28 cellular contexts compared by ENCODE assay signal in the genomic region with DNA sequence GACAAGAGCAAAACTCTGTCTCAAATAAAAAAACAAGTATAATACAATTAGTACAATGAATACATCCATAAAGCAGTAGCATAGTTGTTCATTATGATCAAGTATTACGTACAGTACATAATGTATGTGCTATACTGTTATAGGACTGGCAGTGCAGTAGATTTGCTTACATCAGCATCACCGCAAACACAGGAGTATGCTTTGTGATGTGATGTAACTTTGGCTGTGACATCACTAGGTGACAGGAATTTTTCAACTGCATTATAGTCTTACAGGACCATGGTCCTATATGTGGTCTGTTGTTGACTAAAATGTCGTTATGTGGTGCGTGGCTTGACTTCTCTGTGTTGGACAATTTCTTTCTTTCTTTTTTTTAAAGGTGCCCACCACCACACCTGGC. TPM values are rescaled to one million over a fixed set of nuclear protein-coding genes. Genes with fewer than 3 reads are reported as not detected.
DNase-seq lines count a peak whose midpoint lies in the region; ATAC-seq lines count a peak whose summit lies in the region.
"Had no signal": no experiment of that assay in that cellular context is flagged by ENCODE, and none has a peak within 500 bp of the region (broad histone marks: within the 10 kb centered on the region; RNA-seq: fewer than 3 reads in every experiment).

No MANE protein-coding gene starts in this region.

- H3K36me3 ChIP-seq in CD8-positive, alpha-beta memory T cell (ENCODE audit: insufficient read depth, low read length) = no peaks in the 10 kb centered on the region
- H3K36me3 ChIP-seq: MG63 had no signal

- H3K27ac ChIP-seq in CD8-positive, alpha-beta memory T cell (ENCODE audit: low read depth, low read length) = no peak overlapping the region
- H3K27ac ChIP-seq: 22Rv1, GM23248 had no signal

- H3K4me1 Mint-ChIP-seq in activated T-cell treated with anti-CD3 and anti-CD28 coated beads, Interleukin-2, amount 50 U/mL, for 24 hours (ENCODE audit: low read depth) = peaks cover 63% of the 10 kb centered on the region
- H3K4me1 Mint-ChIP-seq in CD8-positive, alpha-beta memory T cell = peaks cover 53 to 94% (median 85%) of the 10 kb centered on the region in 3 donors
- peaks cover 49% of the 10 kb centered on the region for H3K4me1 Mint-ChIP-seq in T-helper 17 cell
- H3K4me1 Mint-ChIP-seq in stimulated activated effector memory CD8-positive, alpha-beta T cell treated with anti-CD3 and anti-CD28 coated beads, Interleukin-12 subunit alpha, Interleukin-12 subunit beta, amount 100 ng/mL, for 72 hours = peaks cover 72% of the 10 kb centered on the region

- no peak overlapping the region for H3K4me3 ChIP-seq in CD8-positive, alpha-beta memory T cell (ENCODE audit: low read length)
- H3K4me3 ChIP-seq: GM12878, GM23248, MG63 had no signal

- peaks cover 27% of the 10 kb centered on the region for H3K36me3 Mint-ChIP-seq in activated T-cell treated with anti-CD3 and anti-CD28 coated beads, Interleukin-2, amount 50 U/mL, for 24 hours (ENCODE audit: low read depth)
- peaks cover 0 to 29% (median 1%) of the 10 kb centered on the region in 3 donors for H3K36me3 Mint-ChIP-seq in CD8-positive, alpha-beta memory T cell
- no peaks in the 10 kb centered on the region for H3K36me3 Mint-ChIP-seq in T-helper 17 cell (ENCODE audit: low read depth)
- H3K36me3 Mint-ChIP-seq in stimulated activated effector memory CD8-positive, alpha-beta T cell treated with anti-CD3 and anti-CD28 coated beads, Interleukin-12 subunit alpha, Interleukin-12 subunit beta, amount 100 ng/mL, for 72 hours = peaks cover 70% of the 10 kb centered on the region

- DNase-seq in activated T-cell treated with anti-CD3 and anti-CD28 coated beads, Interleukin-2, amount 50 U/mL, for 24 hours = no peak
- DNase-seq in activated T-cell treated with anti-CD3 and anti-CD28 coated beads, Interleukin-2, amount 50 U/mL, for 1 hour = no peak
- no peak for DNase-seq in CD8-positive, alpha-beta memory T cell
- DNase-seq in T-helper 17 cell (no peak), NCI-H2081 (lab: John Stamatoyannopoulos, UW) (no peak), NCI-H2107 treated with DMSO at 0.1 percent for 48 hours (lab: John Stamatoyannopoulos, UW; ENCODE audit: unreplicated experiment) (no peak)
- no peak for DNase-seq in stimulated activated effector memory CD8-positive, alpha-beta T cell treated with anti-CD3 and anti-CD28 coated beads, Interleukin-12 subunit alpha, Interleukin-12 subunit beta, amount 100 ng/mL, for 72 hours (ENCODE audit: low spot score in 2 of 2)
- DNase-seq: ACHN, DMS 273 treated with DMSO at 0.1 percent for 48 hours, DMS79, EL, GDM1, GM23248, H7, KG1, MG63, NCI-H1417, NCI-H1694, NCI-H2029 treated with DMSO at 0.1 percent for 48 hours, NCI-H2171, NCI-H226, NCI-H510A, NCI-H69, SK-N-SH, SW 1271 had no signal

- CTCF ChIA-PET in CD8-positive, alpha-beta memory T cell (lab: Charles Lee) = no interaction called here

- no peak overlapping the region for H3K4me3 Mint-ChIP-seq in activated T-cell treated with anti-CD3 and anti-CD28 coated beads, Interleukin-2, amount 50 U/mL, for 24 hours
- no peak overlapping the region for H3K4me3 Mint-ChIP-seq in CD8-positive, alpha-beta memory T cell
- no peak overlapping the region for H3K4me3 Mint-ChIP-seq in T-helper 17 cell
- H3K4me3 Mint-ChIP-seq in stimulated activated effector memory CD8-positive, alpha-beta T cell treated with anti-CD3 and anti-CD28 coated beads, Interleukin-12 subunit alpha, Interleukin-12 subunit beta, amount 100 ng/mL, for 72 hours = no peak overlapping the region

- ATAC-seq in T-helper 17 cell (no peak), GM19351 (IDR thresholded peaks at IDR 0.05; ENCODE audit: unreplicated experiment) (no peak)
- ATAC-seq in stimulated activated effector memory CD8-positive, alpha-beta T cell treated with anti-CD3 and anti-CD28 coated beads, Interleukin-12 subunit alpha, Interleukin-12 subunit beta, amount 100 ng/mL, for 72 hours = no peak
- ATAC-seq: GM12878 had no signal

- peak overlapping the region; percentile 3 for H3K27ac Mint-ChIP-seq in activated T-cell treated with anti-CD3 and anti-CD28 coated beads, Interleukin-2, amount 50 U/mL, for 24 hours
- peak overlapping the region in 7 of 8 donors; percentile 45 to 86 (median 67) for H3K27ac Mint-ChIP-seq in CD8-positive, alpha-beta memory T cell
- H3K27ac Mint-ChIP-seq in T-helper 17 cell = peak overlapping the region; percentile 72
- H3K27ac Mint-ChIP-seq in stimulated activated effector memory CD8-positive, alpha-beta T cell treated with anti-CD3 and anti-CD28 coated beads, Interleukin-12 subunit alpha, Interleukin-12 subunit beta, amount 100 ng/mL, for 72 hours = peak overlapping the region; percentile 78

- H3K9me3 ChIP-seq in CD8-positive, alpha-beta memory T cell (ENCODE audit: low read length) = no peaks in the 10 kb centered on the region
- no peaks in the 10 kb centered on the region for H3K9me3 ChIP-seq in T-helper 17 cell (ENCODE audit: control insufficient read depth, low read length, poor library complexity, severe bottlenecking)
- H3K9me3 ChIP-seq: MG63, SK-N-SH had no signal

- peaks cover 45% of the 10 kb centered on the region for H3K4me1 ChIP-seq in CD8-positive, alpha-beta memory T cell (ENCODE audit: insufficient read depth, low read length)

- H3K27me3 Mint-ChIP-seq in activated T-cell treated with anti-CD3 and anti-CD28 coated beads, Interleukin-2, amount 50 U/mL, for 24 hours = no peaks in the 10 kb centered on the region
- H3K27me3 Mint-ChIP-seq in CD8-positive, alpha-beta memory T cell = no peaks in the 10 kb centered on the region
- H3K27me3 Mint-ChIP-seq in T-helper 17 cell = no peaks in the 10 kb centered on the region

- POLR2A ChIA-PET in CD8-positive, alpha-beta memory T cell (lab: Charles Lee) = no interaction called here

- no peaks in the 10 kb centered on the region for H3K27me3 ChIP-seq in CD8-positive, alpha-beta memory T cell (ENCODE audit: insufficient read depth, low read length, poor library complexity, severe bottlenecking)
- H3K27me3 ChIP-seq: MG63 had no signal

- no peaks in the 10 kb centered on the region for H3K9me3 Mint-ChIP-seq in activated T-cell treated with anti-CD3 and anti-CD28 coated beads, Interleukin-2, amount 50 U/mL, for 24 hours
- no peaks in the 10 kb centered on the region for H3K9me3 Mint-ChIP-seq in CD8-positive, alpha-beta memory T cell
- no peaks in the 10 kb centered on the region for H3K9me3 Mint-ChIP-seq in stimulated activated effector memory CD8-positive, alpha-beta T cell treated with anti-CD3 and anti-CD28 coated beads, Interleukin-12 subunit alpha, Interleukin-12 subunit beta, amount 100 ng/mL, for 72 hours

RNA-seq across cellular contexts. Expression of gene TBC1D22A, which starts 16.6 kb away (rescaled TPM):
- total RNA-seq in CD8-positive, alpha-beta memory T cell = 10 to 100 TPM; 34.0 to 34.8 TPM
- 26.6 TPM for polyA plus RNA-seq in CD8-positive, alpha-beta memory T cell
- 10 to 100 TPM; 42.1 to 43.8 TPM for total RNA-seq in T-helper 17 cell

RNA-seq across cellular contexts. Expression of gene CERK, which starts 41.0 kb away (rescaled TPM):
- 10 to 100 TPM; 64.3 to 64.5 TPM for total RNA-seq in CD8-positive, alpha-beta memory T cell
- 108 TPM for polyA plus RNA-seq in CD8-positive, alpha-beta memory T cell
- total RNA-seq in T-helper 17 cell = 100 to 1,000 TPM; 164 to 174 TPM

Comparison
In these comparisons a context has a peak if more than half of its experiments do, and no peak if none do; other contexts are left out.
1. H3K27ac Mint-ChIP-seq: peak in every context shown above with its lines; median percentile 78 in stimulated activated effector memory CD8-positive, alpha-beta T cell treated with anti-CD3 and anti-CD28 coated beads, Interleukin-12 subunit alpha, Interleukin-12 subunit beta, amount 100 ng/mL, for 72 hours; 72 in T-helper 17 cell; 67 in CD8-positive, alpha-beta memory T cell; 3 in activated T-cell treated with anti-CD3 and anti-CD28 coated beads, Interleukin-2, amount 50 U/mL, for 24 hours.